In genomic region chr10:44980309-44981171, GRCh38 we compare ENCODE assay signal across 11 cellular contexts. TPM values are rescaled to one million over a fixed set of nuclear protein-coding genes. Genes with fewer than 3 reads are reported as not detected.
A peak's percentile ranks its signal among the peaks of the same experiment; 100 is the strongest.
DNase-seq lines count a peak whose midpoint lies in the region; ATAC-seq, FAIRE-seq and TF ChIP-seq lines count a peak whose summit lies in the region.
"Had no signal": no experiment of that assay in that cellular context is flagged by ENCODE, and none has a peak within 500 bp of the region (broad histone marks: within the 10 kb centered on the region; RNA-seq: fewer than 3 reads in every experiment).

No MANE protein-coding gene starts in this region.

- POLR2A ChIA-PET in RWPE1 (lab: Yijun Ruan, JAX; ENCODE audit: low non-redundant PET): no interaction called here

- CTCF ChIA-PET in RWPE1 (lab: Yijun Ruan, JAX): no interaction called here

- H3K9me3 Mint-ChIP-seq in progenitor cell of endocrine pancreas (ENCODE audit: low read depth): no peaks in the 10 kb centered on the region
- H3K9me3 Mint-ChIP-seq: immature natural killer cell had no signal

- H3K9me3 ChIP-seq in gastroesophageal sphincter (no peaks in the 10 kb centered on the region), T-helper 17 cell (ENCODE audit: control insufficient read depth, low read length, poor library complexity, severe bottlenecking) (no peaks in the 10 kb centered on the region)

- H3K4me3 Mint-ChIP-seq in progenitor cell of endocrine pancreas (ENCODE audit: low read depth) (peak overlapping the region; percentile 38), T-helper 17 cell (no peak overlapping the region)
- H3K4me3 Mint-ChIP-seq: immature natural killer cell had no signal

- DNase-seq in GM12891 (ENCODE audit: insufficient read length, low spot score) (no peak), RWPE1 (ENCODE audit: low spot score) (no peak), progenitor cell of endocrine pancreas (ENCODE audit: low spot score, unreplicated experiment) (no peak), amniotic stem cell (lab: John Stamatoyannopoulos, UW) (no peak), T-helper 17 cell (no peak)
- no peak for DNase-seq in stimulated activated naive CD4-positive, alpha-beta T cell (lab: John Stamatoyannopoulos, UW)
- DNase-seq: immature natural killer cell, NCI-H2171 treated with DMSO at 0.1 percent for 48 hours had no signal

- peaks cover 0 to 56% of the 10 kb centered on the region in 2 donors for H3K36me3 ChIP-seq in gastroesophageal sphincter

- TF ChIP-seq EP300 in gastroesophageal sphincter (IDR thresholded peaks at IDR 0.05): no peak

- peaks cover 0 to 100% (median 62%) of the 10 kb centered on the region in 3 donors for H3K4me1 ChIP-seq in gastroesophageal sphincter

- H3K27ac Mint-ChIP-seq in progenitor cell of endocrine pancreas (peak overlapping the region; percentile 67), T-helper 17 cell (no peak overlapping the region)

- H3K4me3 ChIP-seq in gastroesophageal sphincter: no peak overlapping the region

- no peaks in the 10 kb centered on the region for H3K27me3 ChIP-seq in gastroesophageal sphincter

- ATAC-seq in gastroesophageal sphincter (no peak), GM19397 (IDR thresholded peaks at IDR 0.05; ENCODE audit: unreplicated experiment) (no peak), T-helper 17 cell (no peak)

- H3K4me1 Mint-ChIP-seq in progenitor cell of endocrine pancreas (ENCODE audit: low read depth): peaks cover 55% of the 10 kb centered on the region
- peaks cover 2% of the 10 kb centered on the region for H3K4me1 Mint-ChIP-seq in T-helper 17 cell

- H3K27ac ChIP-seq in RWPE1 (peak overlapping the region; percentile 71), gastroesophageal sphincter (peak overlapping the region; percentile 8 to 94 (median 92))
- H3K27ac ChIP-seq: VCaP had no signal

- 57 to 78% methylated on average over 1 to 6 of the region's 14 CpGs for WGBS in gastroesophageal sphincter (ENCODE audit: low coverage in 1 of 2), 2 donors

- H3K27me3 Mint-ChIP-seq in progenitor cell of endocrine pancreas: no peaks in the 10 kb centered on the region
- peaks cover 22% of the 10 kb centered on the region for H3K27me3 Mint-ChIP-seq in T-helper 17 cell

- FAIRE-seq in GM12891 (lab: Jason Lieb, UNC): peak; percentile 88

- no peak for TF ChIP-seq POLR2A in GM12891 (IDR thresholded peaks at IDR 0.05; ENCODE audit: low read depth, low read length)
- no peak for TF ChIP-seq POLR2A in gastroesophageal sphincter (IDR thresholded peaks at IDR 0.05)

- TF ChIP-seq CTCF in RWPE1 (conservative IDR thresholded peaks at IDR 0.05; ENCODE audit: low read depth): no peak
- TF ChIP-seq CTCF in gastroesophageal sphincter (IDR thresholded peaks at IDR 0.05): no peak
- no peak for TF ChIP-seq CTCF in progenitor cell of endocrine pancreas (IDR thresholded peaks at IDR 0.05; ENCODE audit: unreplicated experiment)

- H3K36me3 Mint-ChIP-seq in progenitor cell of endocrine pancreas (ENCODE audit: insufficient read depth): peaks cover 1% of the 10 kb centered on the region
- H3K36me3 Mint-ChIP-seq in T-helper 17 cell (ENCODE audit: low read depth): no peaks in the 10 kb centered on the region

TF ChIP-seq in GM12891, 5 proteins besides CTCF, POLR2A, EP300 and RAD21:
- TF ChIP-seq SPI1 (IDR thresholded peaks at IDR 0.05; ENCODE audit: low read depth, low read length) (no peak), POU2F2 (IDR thresholded peaks at IDR 0.05; ENCODE audit: low read depth, low read length) (no peak), TAF1 (IDR thresholded peaks at IDR 0.05; ENCODE audit: low read depth, low read length) (no peak), PAX5 (IDR thresholded peaks at IDR 0.05; ENCODE audit: insufficient read depth, low read length, severe bottlenecking) (no peak), POLR2AphosphoS5 (IDR thresholded peaks at IDR 0.05; ENCODE audit: low read depth, low read length) (no peak)
TF ChIP-seq in GM12891: peak in this region for 0.

RNA-seq across cellular contexts. Expression of gene DEPP1, which starts 1.9 kb away (rescaled TPM):
- polyA plus RNA-seq in GM12891 (2012; ENCODE audit: low read depth, missing spikeins): 2.6 TPM
- total RNA-seq in gastroesophageal sphincter (100 to 1,000 TPM in 2 of 4 donors, 10 to 100 TPM in 2; 48.3 to 428 (median 103) TPM), progenitor cell of endocrine pancreas (13.9 and 16.6 TPM in 2 replicates), T-helper 17 cell (1 to 10 TPM in 1 of 2 donors, under 1 TPM in 1; 0.27 to 1.4 TPM)
- polyA plus RNA-seq: immature natural killer cell had no signal

RNA-seq across cellular contexts. Expression of gene ZNF22, which starts 20.2 kb away (rescaled TPM):
- 15.1 TPM for polyA plus RNA-seq in GM12891 (2012; ENCODE audit: low read depth, missing spikeins)
- 10 to 100 TPM; 19.2 to 35.6 (median 27.1) TPM for total RNA-seq in gastroesophageal sphincter
- total RNA-seq in progenitor cell of endocrine pancreas: 44.1 and 46.0 TPM in 2 replicates
- 10 to 100 TPM; 12.1 to 12.5 TPM for total RNA-seq in T-helper 17 cell

RNA-seq across cellular contexts. Expression of gene RASSF4, which starts 20.9 kb away (rescaled TPM):
- polyA plus RNA-seq in GM12891 (2012; ENCODE audit: low read depth, missing spikeins): 41.3 TPM
- total RNA-seq in gastroesophageal sphincter (10 to 100 TPM; 23.5 to 57.7 (median 31.6) TPM), progenitor cell of endocrine pancreas (21.2 and 23.0 TPM in 2 replicates), T-helper 17 cell (1 to 10 TPM; 1.5 to 2.9 TPM)
